26 cellular contexts compared by ENCODE assay signal in genomic region chr2:98937906-98938305, GRCh38. TPM values are rescaled to one million over a fixed set of nuclear protein-coding genes. Genes with fewer than 3 reads are reported as not detected.
DNase-seq lines count a peak whose midpoint lies in the region; TF ChIP-seq lines count a peak whose summit lies in the region.
"Had no signal": no experiment of that assay in that cellular context is flagged by ENCODE, and none has a peak within 500 bp of the region (broad histone marks: within the 10 kb centered on the region; RNA-seq: fewer than 3 reads in every experiment).

No MANE protein-coding gene starts in this region.

- no peak for TF ChIP-seq POLR2A in esophagus squamous epithelium (IDR thresholded peaks at IDR 0.05)

- no peaks in the 10 kb centered on the region for H3K9me3 ChIP-seq in esophagus squamous epithelium
- H3K9me3 ChIP-seq: mucosa of descending colon, ovary, SJSA1, upper lobe of left lung had no signal

- peaks cover 14 to 34% (median 17%) of the 10 kb centered on the region in 3 donors for H3K4me1 ChIP-seq in esophagus squamous epithelium

- POLR2A ChIA-PET in activated CD4-positive, alpha-beta memory T cell treated with anti-CD3 and anti-CD28 coated beads, Interleukin-2, amount 10 ng/mL, durations not matched to agents 7 days and 5 days (lab: Charles Lee), result no interaction called here

- TF ChIP-seq CTCF in GM13977 (IDR thresholded peaks at IDR 0.05; ENCODE audit: extremely low read depth, insufficient read depth, missing control alignments), result no peak
- TF ChIP-seq CTCF in brain (conservative IDR thresholded peaks at IDR 0.05), result no peak
- TF ChIP-seq CTCF in nephron (IDR thresholded peaks at IDR 0.05; ENCODE audit: unreplicated experiment in 3 of 3), result no peak
- TF ChIP-seq CTCF in esophagus squamous epithelium (IDR thresholded peaks at IDR 0.05), result no peak

- peaks cover 0 to 57% (median 0%) of the 10 kb centered on the region in 4 donors for H3K27me3 ChIP-seq in esophagus squamous epithelium
- H3K27me3 ChIP-seq: ovary had no signal

- no peak overlapping the region for H3K27ac ChIP-seq in esophagus squamous epithelium
- H3K27ac ChIP-seq: 22Rv1, epithelial cell of prostate, ovary, SJSA1, upper lobe of left lung, WERI-Rb-1 had no signal

- in situ Hi-C loops in GM13977 (cut with MboI; ENCODE audit: low pct_unique_long_range_greater_than_20kb, low sequenced_read_pairs, unreplicated experiment), result no loop called here

- H3K4me3 Mint-ChIP-seq in brain, result peak overlapping the region; percentile 57 to 79 (median 69)
- peak overlapping the region in 2 of 3 experiments; percentile 60 to 68 for H3K4me3 Mint-ChIP-seq in nephron
- H3K4me3 Mint-ChIP-seq in activated CD4-positive, alpha-beta memory T cell treated with anti-CD3 and anti-CD28 coated beads, Interleukin-2, amount 10 ng/mL, durations not matched to agents 7 days and 5 days, result no peak overlapping the region

- H3K36me3 Mint-ChIP-seq in brain, result no peaks in the 10 kb centered on the region
- no peaks in the 10 kb centered on the region for H3K36me3 Mint-ChIP-seq in nephron (ENCODE audit: low read depth)
- peaks cover 3% of the 10 kb centered on the region for H3K36me3 Mint-ChIP-seq in activated CD4-positive, alpha-beta memory T cell treated with anti-CD3 and anti-CD28 coated beads, Interleukin-2, amount 10 ng/mL, durations not matched to agents 7 days and 5 days (ENCODE audit: low read depth)

- DNase-seq in NCI-H1105 treated with DMSO at 0.1 percent for 48 hours (lab: John Stamatoyannopoulos, UW), result peak; percentile 4
- no peak for DNase-seq in NCI-H1105 (lab: John Stamatoyannopoulos, UW)
- DNase-seq in GM13977 (ENCODE audit: low spot score), result peak; percentile 12
- DNase-seq in esophagus squamous epithelium (lab: John Stamatoyannopoulos, UW), result no peak
- no peak for DNase-seq in middle frontal gyrus (ENCODE audit: extremely low spot score, low spot score)
- no peak for DNase-seq in activated CD4-positive, alpha-beta memory T cell treated with anti-CD3 and anti-CD28 coated beads, Interleukin-2, amount 10 ng/mL, durations not matched to agents 7 days and 5 days
- DNase-seq: activated CD4-positive, alpha-beta T cell treated with anti-CD3 and anti-CD28 coated beads, Interleukin-2, amount 50 U/mL, for 4 hours; activated CD8-positive, alpha-beta memory T cell treated with anti-CD3 and anti-CD28 coated beads, Interleukin-2, amount 50 U/mL, for 48 hours; caudate nucleus; DND-41; foreskin fibroblast; mucosa of descending colon; NCI-H1048; NCI-H2107; NCI-H524 treated with DMSO at 0.1 percent for 48 hours; ovary; right cardiac atrium; stimulated activated CD4-positive, alpha-beta T cell treated with anti-CD3 and anti-CD28 coated beads, Interleukin-12 subunit alpha, Interleukin-12 subunit beta, amount 100 ng/mL, for 4 hours; upper lobe of left lung; WERI-Rb-1 had no signal

- 49 to 52% methylated on average over 2 of the region's 2 CpGs for WGBS in esophagus squamous epithelium, 2 donors

- H3K9me3 Mint-ChIP-seq in brain (peaks cover 0 to 3% (median 0%) of the 10 kb centered on the region in 5 experiments), nephron (no peaks in the 10 kb centered on the region)
- no peaks in the 10 kb centered on the region for H3K9me3 Mint-ChIP-seq in activated CD4-positive, alpha-beta memory T cell treated with anti-CD3 and anti-CD28 coated beads, Interleukin-2, amount 10 ng/mL, durations not matched to agents 7 days and 5 days

- H3K27ac Mint-ChIP-seq in brain (no peak overlapping the region), nephron (no peak overlapping the region)
- no peak overlapping the region for H3K27ac Mint-ChIP-seq in activated CD4-positive, alpha-beta memory T cell treated with anti-CD3 and anti-CD28 coated beads, Interleukin-2, amount 10 ng/mL, durations not matched to agents 7 days and 5 days

- peaks cover 6% of the 10 kb centered on the region for H3K4me1 Mint-ChIP-seq in brain
- peaks cover 10% of the 10 kb centered on the region for H3K4me1 Mint-ChIP-seq in nephron
- peaks cover 10% of the 10 kb centered on the region for H3K4me1 Mint-ChIP-seq in activated CD4-positive, alpha-beta memory T cell treated with anti-CD3 and anti-CD28 coated beads, Interleukin-2, amount 10 ng/mL, durations not matched to agents 7 days and 5 days

- CTCF ChIA-PET in activated CD4-positive, alpha-beta memory T cell treated with anti-CD3 and anti-CD28 coated beads, Interleukin-2, amount 10 ng/mL, durations not matched to agents 7 days and 5 days (lab: Charles Lee), result no interaction called here

- H3K27me3 Mint-ChIP-seq in brain (peaks cover 72% of the 10 kb centered on the region), nephron (ENCODE audit: low read depth) (peaks cover 69% of the 10 kb centered on the region)
- peaks cover 58% of the 10 kb centered on the region for H3K27me3 Mint-ChIP-seq in activated CD4-positive, alpha-beta memory T cell treated with anti-CD3 and anti-CD28 coated beads, Interleukin-2, amount 10 ng/mL, durations not matched to agents 7 days and 5 days

- intact Hi-C loops in esophagus squamous epithelium (cut with DNase I), result no loop called here

- H3K36me3 ChIP-seq in esophagus squamous epithelium, result no peaks in the 10 kb centered on the region
- H3K36me3 ChIP-seq: ovary, SJSA1, upper lobe of left lung, WERI-Rb-1 had no signal

- H3K4me3 ChIP-seq in esophagus squamous epithelium, result no peak overlapping the region
- H3K4me3 ChIP-seq: GM12878, mucosa of descending colon, ovary, SJSA1, upper lobe of left lung had no signal

RNA-seq across cellular contexts. Expression of gene CRACDL, which starts 1.9 kb away (rescaled TPM):
- polyA plus RNA-seq in brain (ENCODE audit: insufficient read depth, low read depth, low replicate concordance), result 40.7 TPM
- 10 to 100 TPM in 2 of 4 donors, 1 to 10 TPM in 2; 6.5 to 33.6 (median 9.7) TPM for total RNA-seq in esophagus squamous epithelium
- under 1 TPM; 0.18 to 0.20 TPM for total RNA-seq in activated CD4-positive, alpha-beta memory T cell treated with anti-CD3 and anti-CD28 coated beads, Interleukin-2, amount 10 ng/mL, durations not matched to agents 7 days and 5 days
- total RNA-seq: SJSA1 had no signal

Comparison
In these comparisons a context has a peak if more than half of its experiments do, and no peak if none do; other contexts are left out.
1. DNase-seq: peak in NCI-H1105 treated with DMSO at 0.1 percent for 48 hours (single experiment) and GM13977 (single experiment); none in NCI-H1105 (single experiment), esophagus squamous epithelium (single experiment), middle frontal gyrus (single experiment) and activated CD4-positive, alpha-beta memory T cell treated with anti-CD3 and anti-CD28 coated beads, Interleukin-2, amount 10 ng/mL, durations not matched to agents 7 days and 5 days (single experiment).
2. RNA of gene CRACDL, which starts 1.9 kb away (total RNA-seq): 6.5 to 33.6 TPM in esophagus squamous epithelium; 0.18 to 0.20 TPM in activated CD4-positive, alpha-beta memory T cell treated with anti-CD3 and anti-CD28 coated beads, Interleukin-2, amount 10 ng/mL, durations not matched to agents 7 days and 5 days; every median in the first group is over 4 times any median in the second.